ENCODE assay signal across 8 cellular contexts in genomic region chr9:10612649-10613398, GRCh38. TPM values are rescaled to one million over a fixed set of nuclear protein-coding genes. Genes with fewer than 3 reads are reported as not detected.
DNase-seq lines count a peak whose midpoint lies in the region; ATAC-seq and TF ChIP-seq lines count a peak whose summit lies in the region.

TSS of gene PTPRD (minus strand) at chr9:10613002.

- peaks cover 7% of the 10 kb centered on the region for H3K4me1 Mint-ChIP-seq in activated CD8-positive, alpha-beta T cell treated with anti-CD3 and anti-CD28 coated beads, Interleukin-2, amount 10 ng/mL, durations not matched to agents 7 days and 5 days (ENCODE audit: low read depth)
- H3K4me1 Mint-ChIP-seq in glutamatergic neuron (ENCODE audit: low read depth, unreplicated experiment) = peaks cover 17% of the 10 kb centered on the region

- no peaks in the 10 kb centered on the region for H3K36me3 Mint-ChIP-seq in activated CD8-positive, alpha-beta T cell treated with anti-CD3 and anti-CD28 coated beads, Interleukin-2, amount 10 ng/mL, durations not matched to agents 7 days and 5 days (ENCODE audit: low read depth)
- H3K36me3 Mint-ChIP-seq in glutamatergic neuron (ENCODE audit: unreplicated experiment) = no peaks in the 10 kb centered on the region

- peaks cover 22% of the 10 kb centered on the region for H3K27me3 Mint-ChIP-seq in activated CD8-positive, alpha-beta T cell treated with anti-CD3 and anti-CD28 coated beads, Interleukin-2, amount 10 ng/mL, durations not matched to agents 7 days and 5 days (ENCODE audit: low read depth)
- H3K27me3 Mint-ChIP-seq in glutamatergic neuron (ENCODE audit: unreplicated experiment) = peaks cover 2% of the 10 kb centered on the region

- DNase-seq in stimulated activated CD4-positive, alpha-beta T cell treated with anti-CD3 and anti-CD28 coated beads, Interleukin-1b, Interleukin-23, amount 100 ng/mL, for 48 hours = peak; percentile 32
- no peak for DNase-seq in stimulated activated CD4-positive, alpha-beta T cell treated with anti-CD3 and anti-CD28 coated beads, Interleukin-12 subunit alpha, Interleukin-12 subunit beta, amount 100 ng/mL, for 4 hours
- peak; percentile 24 to 89 (median 85) for DNase-seq in NCI-H1417 (lab: John Stamatoyannopoulos, UW)
- DNase-seq in activated CD8-positive, alpha-beta T cell treated with anti-CD3 and anti-CD28 coated beads, Interleukin-2, amount 10 ng/mL, durations not matched to agents 7 days and 5 days = peak; percentile 49
- DNase-seq in glutamatergic neuron = peak; percentile 82
- DNase-seq in non-pigmented ciliary epithelial cell (ENCODE audit: low read depth) = peak; percentile 2
- DNase-seq in GF-D8 (lab: John Stamatoyannopoulos, UW) = no peak

- POLR2A ChIA-PET in activated CD8-positive, alpha-beta T cell treated with anti-CD3 and anti-CD28 coated beads, Interleukin-2, amount 10 ng/mL, durations not matched to agents 7 days and 5 days (lab: Charles Lee) = no interaction called here

- peak within 1 kb of the TSS; percentile 56 for H3K4me3 Mint-ChIP-seq in activated CD8-positive, alpha-beta T cell treated with anti-CD3 and anti-CD28 coated beads, Interleukin-2, amount 10 ng/mL, durations not matched to agents 7 days and 5 days
- H3K4me3 Mint-ChIP-seq in glutamatergic neuron (ENCODE audit: unreplicated experiment) = peak within 1 kb of the TSS; percentile 99

- ATAC-seq in HG02759 (IDR thresholded peaks at IDR 0.05; ENCODE audit: unreplicated experiment) = peak; percentile 99
- ATAC-seq in activated CD8-positive, alpha-beta T cell treated with anti-CD3 and anti-CD28 coated beads, Interleukin-2, amount 10 ng/mL, durations not matched to agents 7 days and 5 days = peak; percentile 96

- TF ChIP-seq CTCF in glutamatergic neuron (IDR thresholded peaks at IDR 0.05; ENCODE audit: partially characterized antibody, unreplicated experiment) = peak; percentile 63

- CTCF ChIA-PET in activated CD8-positive, alpha-beta T cell treated with anti-CD3 and anti-CD28 coated beads, Interleukin-2, amount 10 ng/mL, durations not matched to agents 7 days and 5 days (lab: Charles Lee) = no interaction called here

- no peak within 1 kb of the TSS for H3K27ac Mint-ChIP-seq in activated CD8-positive, alpha-beta T cell treated with anti-CD3 and anti-CD28 coated beads, Interleukin-2, amount 10 ng/mL, durations not matched to agents 7 days and 5 days
- peak within 1 kb of the TSS; percentile 87 for H3K27ac Mint-ChIP-seq in glutamatergic neuron (ENCODE audit: unreplicated experiment)

- no peaks in the 10 kb centered on the region for H3K9me3 Mint-ChIP-seq in activated CD8-positive, alpha-beta T cell treated with anti-CD3 and anti-CD28 coated beads, Interleukin-2, amount 10 ng/mL, durations not matched to agents 7 days and 5 days (ENCODE audit: insufficient read depth)
- peaks cover 3% of the 10 kb centered on the region for H3K9me3 Mint-ChIP-seq in glutamatergic neuron (ENCODE audit: unreplicated experiment)

RNA-seq across cellular contexts. Expression of gene PTPRD, which starts in this region (rescaled TPM):
- total RNA-seq in activated CD8-positive, alpha-beta T cell treated with anti-CD3 and anti-CD28 coated beads, Interleukin-2, amount 10 ng/mL, durations not matched to agents 7 days and 5 days = not detected
- 532 TPM for total RNA-seq in glutamatergic neuron (ENCODE audit: unreplicated experiment)

Comparison
In these comparisons a context has a peak if more than half of its experiments do, and no peak if none do; other contexts are left out.
1. RNA of gene PTPRD (total RNA-seq): 532 TPM in glutamatergic neuron (single experiment); not detected in activated CD8-positive, alpha-beta T cell treated with anti-CD3 and anti-CD28 coated beads, Interleukin-2, amount 10 ng/mL, durations not matched to agents 7 days and 5 days; every median in the first group is over 100 times any median in the second.
2. DNase-seq: peak in stimulated activated CD4-positive, alpha-beta T cell treated with anti-CD3 and anti-CD28 coated beads, Interleukin-1b, Interleukin-23, amount 100 ng/mL, for 48 hours (single experiment), NCI-H1417 (3 of 3), glutamatergic neuron (single experiment) and non-pigmented ciliary epithelial cell (single experiment); none in stimulated activated CD4-positive, alpha-beta T cell treated with anti-CD3 and anti-CD28 coated beads, Interleukin-12 subunit alpha, Interleukin-12 subunit beta, amount 100 ng/mL, for 4 hours (single experiment) and GF-D8 (single experiment).
3. Peak in DNase-seq and ATAC-seq in activated CD8-positive, alpha-beta T cell treated with anti-CD3 and anti-CD28 coated beads, Interleukin-2, amount 10 ng/mL, durations not matched to agents 7 days and 5 days; RNA of the gene not detected or under 1 TPM.